In genomic region chr17:29176500-29177351, GRCh38 we compare ENCODE assay signal across 8 cellular contexts. TPM values are rescaled to one million over a fixed set of nuclear protein-coding genes. Genes with fewer than 3 reads are reported as not detected.
DNase-seq lines count a peak whose midpoint lies in the region; ATAC-seq, FAIRE-seq and TF ChIP-seq lines count a peak whose summit lies in the region.

No MANE protein-coding gene starts in this region.

- WGBS in stomach, 5 donors: 2% methylated on average over 26 to 53 of the region's 53 CpGs

- no TSS peak for BruUV-seq in endothelial cell of umbilical vein (replicated peaks; lab: Mats Ljungman, UMichigan)

- H2AFZ ChIP-seq in endothelial cell of umbilical vein (ENCODE audit: low read depth, low read length): peak overlapping the region; percentile 97

- no peaks in the 10 kb centered on the region for H3K9me3 ChIP-seq in endothelial cell of umbilical vein (replicated peaks; ENCODE audit: control insufficient read depth, insufficient read depth, low read length)
- H3K9me3 ChIP-seq in muscle layer of colon (ENCODE audit: low read length): no peaks in the 10 kb centered on the region
- H3K9me3 ChIP-seq in stomach: no peaks in the 10 kb centered on the region

- no peaks in the 10 kb centered on the region for H3K9me1 ChIP-seq in endothelial cell of umbilical vein (replicated peaks; ENCODE audit: control insufficient read depth, extremely low read depth, insufficient read depth, low read length)

- no peak for TF ChIP-seq EP300 in stomach (IDR thresholded peaks at IDR 0.05)

- no peaks in the 10 kb centered on the region for H3K9me3 Mint-ChIP-seq in activated CD8-positive, alpha-beta memory T cell treated with anti-CD3 and anti-CD28 coated beads, Interleukin-2, amount 10 ng/mL, durations not matched to agents 7 days and 5 days (ENCODE audit: low read depth)

- peaks cover 6% of the 10 kb centered on the region for H3K27me3 Mint-ChIP-seq in activated CD8-positive, alpha-beta memory T cell treated with anti-CD3 and anti-CD28 coated beads, Interleukin-2, amount 10 ng/mL, durations not matched to agents 7 days and 5 days

- peak overlapping the region; percentile 81 for H3K4me3 Mint-ChIP-seq in activated CD8-positive, alpha-beta memory T cell treated with anti-CD3 and anti-CD28 coated beads, Interleukin-2, amount 10 ng/mL, durations not matched to agents 7 days and 5 days

- peak overlapping the region; percentile 80 for H3K27ac Mint-ChIP-seq in activated CD8-positive, alpha-beta memory T cell treated with anti-CD3 and anti-CD28 coated beads, Interleukin-2, amount 10 ng/mL, durations not matched to agents 7 days and 5 days

- H3K36me3 ChIP-seq in endothelial cell of umbilical vein (ENCODE audit: control insufficient read depth in 2 of 2, extremely low read depth in 1 of 2, insufficient read depth in 2 of 2, low read length in 2 of 2): no peaks in the 10 kb centered on the region
- H3K36me3 ChIP-seq in muscle layer of colon (ENCODE audit: insufficient read depth, low read length): no peaks in the 10 kb centered on the region
- no peaks in the 10 kb centered on the region for H3K36me3 ChIP-seq in stomach

- DNase-seq in DMS79 (lab: John Stamatoyannopoulos, UW) (peak; percentile 73), NCI-H748 treated with DMSO at 0.1 percent for 48 hours (lab: John Stamatoyannopoulos, UW) (peak; percentile 42), endothelial cell of umbilical vein (ENCODE audit: low read depth, low spot score) (peak; percentile 45), stomach (peak; percentile 92)
- peak; percentile 60 for DNase-seq in activated CD8-positive, alpha-beta memory T cell treated with anti-CD3 and anti-CD28 coated beads, Interleukin-2, amount 10 ng/mL, durations not matched to agents 7 days and 5 days

- dilution Hi-C loops in endothelial cell of umbilical vein (cut with MboI; ENCODE audit: extremely low pct_ligation_motif_present, low sequenced_read_pairs): no loop called here

- intact Hi-C loops in endothelial cell of umbilical vein (cut with micrococcal nuclease) (loop anchor here (2.0 kb wide), 1 partner anchor 20 kb away; no protein-coding TSS in a partner anchor), stomach (cut with DNase I; ENCODE audit: low total_unique reads) (no loop called here)

- POLR2A ChIA-PET in endothelial cell of umbilical vein (lab: Charles Lee): no interaction called here

- ATAC-seq in HG03097 (IDR thresholded peaks at IDR 0.05; ENCODE audit: low FRiP score, unreplicated experiment) (peak; percentile 52), GM18517 (IDR thresholded peaks at IDR 0.05; ENCODE audit: unreplicated experiment) (no peak)
- peak; percentile 35 for ATAC-seq in activated CD8-positive, alpha-beta memory T cell treated with anti-CD3 and anti-CD28 coated beads, Interleukin-2, amount 10 ng/mL, durations not matched to agents 7 days and 5 days

- H3K36me3 Mint-ChIP-seq in activated CD8-positive, alpha-beta memory T cell treated with anti-CD3 and anti-CD28 coated beads, Interleukin-2, amount 10 ng/mL, durations not matched to agents 7 days and 5 days: no peaks in the 10 kb centered on the region

- H3K4me3 ChIP-seq in endothelial cell of umbilical vein (replicated peaks in 1 of 3; ENCODE audit: insufficient read depth in 1 of 3, low read depth in 1 of 3, low read length in 3 of 3) (peak overlapping the region; percentile 14 to 41 (median 23)), muscle layer of colon (ENCODE audit: low read depth in 1 of 2, low read length in 2 of 2) (peak overlapping the region; percentile 50 to 68), stomach (peak overlapping the region; percentile 48 to 54 (median 52))

- H3K9ac ChIP-seq in endothelial cell of umbilical vein (replicated peaks; ENCODE audit: extremely low read depth, insufficient read depth, low read length) (peak overlapping the region; percentile 58), muscle layer of colon (ENCODE audit: low read length) (peak overlapping the region; percentile 1)

- CTCF ChIA-PET in activated CD8-positive, alpha-beta memory T cell treated with anti-CD3 and anti-CD28 coated beads, Interleukin-2, amount 10 ng/mL, durations not matched to agents 7 days and 5 days (lab: Charles Lee): interaction anchor here (0.8 to 23.1 kb wide), 15 partner anchors 9 to 415 kb away, joined by 3 to 541 read pairs (median 3); no protein-coding TSS in a partner anchor
- CTCF ChIA-PET in endothelial cell of umbilical vein (lab: Charles Lee): interaction anchor here (0.6 to 8.8 kb wide), 12 partner anchors 9 to 396 kb away, joined by 3 to 242 read pairs (median 5); no protein-coding TSS in a partner anchor

- peak; percentile 23 for TF ChIP-seq POLR2A in endothelial cell of umbilical vein (IDR thresholded peaks at IDR 0.05; ENCODE audit: low read depth, low read length)
- no peak for TF ChIP-seq POLR2A in stomach (IDR thresholded peaks at IDR 0.05)

- H3K27ac ChIP-seq in endothelial cell of umbilical vein (ENCODE audit: insufficient read depth, low read depth, low read length) (no peak overlapping the region), muscle layer of colon (ENCODE audit: low read depth, low read length) (peak overlapping the region; percentile 46), stomach (peak overlapping the region; percentile 81 to 94 (median 92))

- peaks cover 11% of the 10 kb centered on the region for H3K4me1 ChIP-seq in endothelial cell of umbilical vein (ENCODE audit: control insufficient read depth, extremely low read depth, insufficient read depth, low read length)
- H3K4me1 ChIP-seq in muscle layer of colon (ENCODE audit: insufficient read depth, low read length): peaks cover 29% of the 10 kb centered on the region
- H3K4me1 ChIP-seq in stomach: peaks cover 45 to 65% (median 55%) of the 10 kb centered on the region in 4 donors

- H3K79me2 ChIP-seq in endothelial cell of umbilical vein (ENCODE audit: control insufficient read depth, insufficient read depth, low read length): no peaks in the 10 kb centered on the region

- no peaks in the 10 kb centered on the region for H4K20me1 ChIP-seq in endothelial cell of umbilical vein (replicated peaks; ENCODE audit: control insufficient read depth, extremely low read depth, insufficient read depth, low read length)

- H3K27me3 ChIP-seq in endothelial cell of umbilical vein (ENCODE audit: control insufficient read depth in 2 of 2, insufficient read depth in 2 of 2, low read length in 2 of 2) (no peaks in the 10 kb centered on the region), muscle layer of colon (ENCODE audit: control insufficient read depth in 1 of 2, insufficient read depth in 2 of 2, low read length in 2 of 2) (no peaks in the 10 kb centered on the region), stomach (no peaks in the 10 kb centered on the region)

- FAIRE-seq in endothelial cell of umbilical vein (lab: Jason Lieb, UNC): peak; percentile 12

- H3K4me2 ChIP-seq in endothelial cell of umbilical vein (ENCODE audit: insufficient read depth, low read length): peak overlapping the region; percentile 79

- TF ChIP-seq CTCF in endothelial cell of umbilical vein (IDR thresholded peaks at IDR 0.05; ENCODE audit: extremely low read depth in 1 of 2, insufficient read depth in 1 of 2, low read depth in 1 of 2, low read length in 2 of 2): no peak
- TF ChIP-seq CTCF in stomach (IDR thresholded peaks at IDR 0.05): peak in 1 of 7 experiments; percentile 4

- peaks cover 34% of the 10 kb centered on the region for H3K4me1 Mint-ChIP-seq in activated CD8-positive, alpha-beta memory T cell treated with anti-CD3 and anti-CD28 coated beads, Interleukin-2, amount 10 ng/mL, durations not matched to agents 7 days and 5 days

TF ChIP-seq in endothelial cell of umbilical vein, 7 proteins besides CTCF, POLR2A, EP300 and RAD21:
- TF ChIP-seq MYC (IDR thresholded peaks at IDR 0.05; ENCODE audit: low read depth, low read length) (no peak), JUN (IDR thresholded peaks at IDR 0.05; ENCODE audit: borderline replicate concordance, insufficient read depth, insufficient read length, low read depth) (no peak), GATA2 (IDR thresholded peaks at IDR 0.05; ENCODE audit: insufficient read depth, insufficient read length, low read depth, low read length) (no peak), FOS (IDR thresholded peaks at IDR 0.05; ENCODE audit: borderline replicate concordance, insufficient read depth, low read length) (no peak), POLR2AphosphoS5 (IDR thresholded peaks at IDR 0.05; ENCODE audit: insufficient read depth, low read depth, low read length) (no peak), MAX (IDR thresholded peaks at IDR 0.05; ENCODE audit: insufficient read depth, insufficient read length) (no peak), EZH2 (IDR thresholded peaks at IDR 0.05; ENCODE audit: borderline replicate concordance, low read depth, low read length, severe bottlenecking) (no peak)

RNA-seq across cellular contexts. Expression of gene MYO18A, which starts 3.5 kb away (rescaled TPM):
- total RNA-seq in activated CD8-positive, alpha-beta memory T cell treated with anti-CD3 and anti-CD28 coated beads, Interleukin-2, amount 10 ng/mL, durations not matched to agents 7 days and 5 days: 10 to 100 TPM; 67.7 to 85.8 TPM
- total RNA-seq in endothelial cell of umbilical vein: 20.6 and 28.3 TPM in 2 replicates
- 3.9 and 4.5 TPM in 2 replicates for polyA plus RNA-seq in endothelial cell of umbilical vein
- 3.7 and 4.6 TPM in 2 replicates for polyA plus RNA-seq in endothelial cell of umbilical vein (2011; cell fraction: cytosol; rRNA removed)
- 17.3 and 26.0 TPM in 2 replicates for polyA plus RNA-seq in endothelial cell of umbilical vein (2011; cell fraction: nucleus; rRNA removed)
- 15.0 and 19.6 TPM in 2 replicates for polyA plus RNA-seq in endothelial cell of umbilical vein (2012)
- 17.9 and 22.6 TPM in 2 replicates for polyA minus RNA-seq in endothelial cell of umbilical vein
- polyA minus RNA-seq in endothelial cell of umbilical vein (2011; cell fraction: cytosol; rRNA and poly(A)+ RNA removed): 19.3 TPM
- polyA minus RNA-seq in endothelial cell of umbilical vein (2011; cell fraction: nucleus; rRNA and poly(A)+ RNA removed): 22.6 and 25.2 TPM in 2 replicates
- 100 to 1,000 TPM in 3 of 5 donors, 10 to 100 TPM in 2; 42.8 to 305 (median 121) TPM for total RNA-seq in stomach
- 10 to 100 TPM; 16.5 to 30.3 (median 28.2) TPM for polyA plus RNA-seq in stomach

Comparison
In these comparisons a context has a peak if more than half of its experiments do, and no peak if none do; other contexts are left out.
1. DNase-seq: peak in every context shown above with its lines; median percentile 92 in stomach; 73 in DMS79; 60 in activated CD8-positive, alpha-beta memory T cell treated with anti-CD3 and anti-CD28 coated beads, Interleukin-2, amount 10 ng/mL, durations not matched to agents 7 days and 5 days; 45 in endothelial cell of umbilical vein; 42 in NCI-H748 treated with DMSO at 0.1 percent for 48 hours.